Comparison of ENCODE assay signal across 18 cellular contexts in the genomic region with DNA sequence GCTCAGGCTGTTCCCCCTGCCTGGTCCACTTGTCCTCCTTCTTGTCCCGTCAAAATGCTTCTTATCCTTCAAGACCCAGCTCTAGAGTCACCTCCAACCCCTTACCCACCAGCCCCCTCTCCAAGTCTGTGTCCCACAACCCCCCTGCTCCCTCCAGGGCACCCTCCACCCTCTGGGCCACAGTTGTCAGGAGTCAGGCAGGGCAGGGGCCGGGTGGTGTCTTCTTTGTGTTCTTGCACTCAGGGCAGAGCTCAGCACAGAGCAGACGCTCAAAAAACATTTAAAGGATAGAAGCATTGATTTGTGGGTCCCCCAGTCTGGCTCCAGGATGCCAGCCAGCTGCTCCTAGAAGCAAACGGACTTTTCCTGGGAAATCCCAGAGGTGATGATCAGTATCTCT.
"Had no signal": no experiment of that assay in that cellular context is flagged by ENCODE, and none has a peak within 500 bp of the region (broad histone marks: within the 10 kb centered on the region; RNA-seq: fewer than 3 reads in every experiment).

No MANE protein-coding gene starts in this region.

- H3K27me3 Mint-ChIP-seq: stimulated activated naive CD8-positive, alpha-beta T cell treated with anti-CD3 and anti-CD28 coated beads, Interleukin-15, amount 100 ng/mL, for 72 hours; type B pancreatic cell had no signal

- H3K27ac ChIP-seq: heart right ventricle, parathyroid adenoma had no signal

- H3K36me3 ChIP-seq: heart right ventricle had no signal

- DNase-seq: effector memory CD4-positive, alpha-beta T cell; heart right ventricle; islet precursor cell; mammary epithelial cell; mucosa of descending colon; stimulated activated CD4-positive, alpha-beta T cell treated with anti-CD3 and anti-CD28 coated beads, Interleukin-2, amount 100 ng/mL, for 24 hours; stimulated activated CD4-positive, alpha-beta T cell treated with anti-CD3 and anti-CD28 coated beads, Interleukin-4, amount 100 ng/mL, for 4 hours; stimulated activated naive B cell treated with anti-CD40 and anti-IgM and Interleukin-4, amounts not matched to agents 10 μg/mL and 1 μg/mL and 100 μg/mL, for 72 hours; stimulated activated naive CD8-positive, alpha-beta T cell treated with anti-CD3 and anti-CD28 coated beads, Interleukin-15, amount 100 ng/mL, for 72 hours had no signal

- H3K27ac Mint-ChIP-seq: nephron; stimulated activated naive B cell treated with anti-CD40 and anti-IgM and Interleukin-4, amounts not matched to agents 10 μg/mL and 1 μg/mL and 100 μg/mL, for 72 hours; stimulated activated naive CD8-positive, alpha-beta T cell treated with anti-CD3 and anti-CD28 coated beads, Interleukin-15, amount 100 ng/mL, for 72 hours; type B pancreatic cell had no signal

- H3K9me3 ChIP-seq: heart right ventricle, mucosa of descending colon had no signal

- H3K9me3 Mint-ChIP-seq: stimulated activated naive CD8-positive, alpha-beta T cell treated with anti-CD3 and anti-CD28 coated beads, Interleukin-15, amount 100 ng/mL, for 72 hours; type B pancreatic cell had no signal

- H3K4me3 ChIP-seq: heart right ventricle, mucosa of descending colon had no signal

- H3K9ac ChIP-seq: parathyroid adenoma had no signal

- H2AFZ ChIP-seq: parathyroid adenoma had no signal

- FAIRE-seq: endometrium, frontal cortex, urothelium cell line had no signal

- H3K4me1 ChIP-seq: heart right ventricle, parathyroid adenoma had no signal

- ATAC-seq: esophagus mucosa; heart right ventricle; left lobe of liver; sciatic nerve; stimulated activated naive B cell treated with anti-CD40 and anti-IgM and Interleukin-4, amounts not matched to agents 10 μg/mL and 1 μg/mL and 100 μg/mL, for 72 hours; stimulated activated naive CD8-positive, alpha-beta T cell treated with anti-CD3 and anti-CD28 coated beads, Interleukin-15, amount 100 ng/mL, for 72 hours had no signal

- H3K36me3 Mint-ChIP-seq: stimulated activated naive B cell treated with anti-CD40 and anti-IgM and Interleukin-4, amounts not matched to agents 10 μg/mL and 1 μg/mL and 100 μg/mL, for 72 hours had no signal

- H3K4me3 Mint-ChIP-seq: nephron; stimulated activated naive B cell treated with anti-CD40 and anti-IgM and Interleukin-4, amounts not matched to agents 10 μg/mL and 1 μg/mL and 100 μg/mL, for 72 hours; stimulated activated naive CD8-positive, alpha-beta T cell treated with anti-CD3 and anti-CD28 coated beads, Interleukin-15, amount 100 ng/mL, for 72 hours; type B pancreatic cell had no signal

- H3K4me1 Mint-ChIP-seq: stimulated activated naive B cell treated with anti-CD40 and anti-IgM and Interleukin-4, amounts not matched to agents 10 μg/mL and 1 μg/mL and 100 μg/mL, for 72 hours; stimulated activated naive CD8-positive, alpha-beta T cell treated with anti-CD3 and anti-CD28 coated beads, Interleukin-15, amount 100 ng/mL, for 72 hours had no signal
